9 cellular contexts compared by ENCODE assay signal in genomic region chr7:101596898-101597297, GRCh38. TPM values are rescaled to one million over a fixed set of nuclear protein-coding genes. Genes with fewer than 3 reads are reported as not detected.
"Had no signal": no experiment of that assay in that cellular context is flagged by ENCODE, and none has a peak within 500 bp of the region (broad histone marks: within the 10 kb centered on the region; RNA-seq: fewer than 3 reads in every experiment).

No MANE protein-coding gene starts in this region.

- DNase-seq: H9, HCEC 1CT, KBM-7 had no signal

- H3K4me2 ChIP-seq: GM23338, KMS-11 had no signal

- FAIRE-seq: H1, H54, HTR-8/SVneo had no signal

- H3K27ac ChIP-seq: KMS-11 had no signal

- H3K4me3 ChIP-seq: GM23338 had no signal

- H3K9ac ChIP-seq: KMS-11 had no signal

- ATAC-seq: GM23338 had no signal

- H2AFZ ChIP-seq: GM23338 had no signal

RNA-seq across cellular contexts. Expression of gene MYL10, which starts 32.2 kb away (rescaled TPM):
- total RNA-seq: GM23338, H1, HT-29 had no signal
